Comparison of ENCODE assay signal across 15 cellular contexts in genomic region chr6:144695858-144696533, GRCh38.
"Had no signal": no experiment of that assay in that cellular context is flagged by ENCODE, and none has a peak within 500 bp of the region (broad histone marks: within the 10 kb centered on the region; RNA-seq: fewer than 3 reads in every experiment).

No MANE protein-coding gene starts in this region.

- H3K27ac ChIP-seq: dorsolateral prefrontal cortex, neutrophil had no signal

- H3K9me3 ChIP-seq: neutrophil had no signal

- DNase-seq: cortex of kidney; dorsolateral prefrontal cortex; effector CD8-positive, alpha-beta T cell; head of caudate nucleus; hippocampal formation; kidney glomerular epithelial cell; mammary epithelial cell; naive thymus-derived CD4-positive, alpha-beta T cell; nephron progenitor cell; posterior cingulate gyrus; small intestine; stimulated activated CD4-positive, alpha-beta T cell treated with anti-CD3 and anti-CD28 coated beads, Interleukin-2, amount 100 ng/mL, for 48 hours; stimulated activated naive CD4-positive, alpha-beta T cell treated with Interleukin-2 at 50 U/mL for 16 hours; trophoblast cell had no signal

- H3K27me3 ChIP-seq: dorsolateral prefrontal cortex, neutrophil had no signal

- H3K4me3 ChIP-seq: dorsolateral prefrontal cortex had no signal
